In the genomic region with DNA sequence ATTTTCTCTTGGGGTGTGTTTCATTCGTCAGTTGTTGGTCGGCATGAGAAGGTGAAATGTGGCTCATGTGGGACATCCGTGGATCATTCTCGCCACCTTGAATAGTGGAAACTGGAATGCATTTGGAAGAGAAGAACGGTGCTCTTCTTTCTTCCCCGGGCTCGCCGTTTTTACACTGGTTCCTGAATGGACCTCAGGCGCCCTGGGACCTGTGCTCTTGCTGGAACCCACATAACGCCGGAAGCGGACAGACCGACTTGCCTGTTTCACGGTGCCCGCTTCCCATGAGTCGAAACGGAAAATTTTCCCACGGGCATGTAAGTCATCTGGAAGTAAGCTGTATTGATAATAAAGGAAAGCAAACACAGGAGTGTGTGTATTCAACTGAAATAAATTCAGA, we compare ENCODE assay signal across 2 cellular contexts. TPM values are rescaled to one million over a fixed set of nuclear protein-coding genes. Genes with fewer than 3 reads are reported as not detected.
"Had no signal": no experiment of that assay in that cellular context is flagged by ENCODE, and none has a peak within 500 bp of the region (broad histone marks: within the 10 kb centered on the region; RNA-seq: fewer than 3 reads in every experiment).

No MANE protein-coding gene starts in this region.

RNA-seq across cellular contexts. Expression of gene USP17L28, which starts 2.2 kb away (rescaled TPM):
- total RNA-seq: G401, GM12878 had no signal
- polyA plus RNA-seq: GM12878 had no signal

RNA-seq across cellular contexts. Expression of gene USP17L29, which starts 2.6 kb away (rescaled TPM):
- total RNA-seq: G401, GM12878 had no signal
- polyA plus RNA-seq: GM12878 had no signal

RNA-seq across cellular contexts. Expression of gene USP17L27, which starts 6.9 kb away (rescaled TPM):
- total RNA-seq: G401, GM12878 had no signal
- polyA plus RNA-seq: GM12878 had no signal

RNA-seq across cellular contexts. Expression of gene USP17L5, which starts 11.7 kb away (rescaled TPM):
- total RNA-seq: G401, GM12878 had no signal
- polyA plus RNA-seq: GM12878 had no signal

RNA-seq across cellular contexts. Expression of gene USP17L30, which starts 12.1 kb away (rescaled TPM):
- total RNA-seq: G401, GM12878 had no signal
- polyA plus RNA-seq: GM12878 had no signal
